ENCODE assay signal across 10 cellular contexts in genomic region chr1:31904339-31905092, GRCh38. TPM values are rescaled to one million over a fixed set of nuclear protein-coding genes. Genes with fewer than 3 reads are reported as not detected.
DNase-seq lines count a peak whose midpoint lies in the region; ATAC-seq and TF ChIP-seq lines count a peak whose summit lies in the region.
"Had no signal": no experiment of that assay in that cellular context is flagged by ENCODE, and none has a peak within 500 bp of the region (broad histone marks: within the 10 kb centered on the region; RNA-seq: fewer than 3 reads in every experiment).

No MANE protein-coding gene starts in this region.

- H4K8ac ChIP-seq in H9 (replicated peaks; ENCODE audit: insufficient read length, low read depth, low read length), result no peak overlapping the region

- DNase-seq in H9 (no peak), right cardiac atrium (peak; percentile 55 to 79 (median 73)), GDM1 (lab: John Stamatoyannopoulos, UW) (no peak), DMS53 treated with DMSO at 0.1 percent for 48 hours (lab: John Stamatoyannopoulos, UW; ENCODE audit: unreplicated experiment) (no peak), DMS79 (lab: John Stamatoyannopoulos, UW) (no peak)
- peak; percentile 28 for DNase-seq in activated CD4-positive, alpha-beta memory T cell treated with anti-CD3 and anti-CD28 coated beads for 36 hours
- DNase-seq: NCI-H1436; stimulated activated naive CD4-positive, alpha-beta T cell treated with Interleukin-2 at 50 U/mL for 16 hours had no signal

- ATAC-seq in right cardiac atrium (peak in 1 of 2 donors; percentile 43), GM21526 (IDR thresholded peaks at IDR 0.05; ENCODE audit: low FRiP score, unreplicated experiment) (no peak)

- intact Hi-C loops in activated CD4-positive, alpha-beta memory T cell treated with anti-CD3 and anti-CD28 coated beads for 36 hours (cut with micrococcal nuclease), result no loop called here
- intact Hi-C loops in right cardiac atrium (cut with DNase I), result no loop called here

- no peaks in the 10 kb centered on the region for H3K23me2 ChIP-seq in H9 (ENCODE audit: insufficient read length, low read depth, low read length, poor library complexity, severe bottlenecking)

- H3K9me3 ChIP-seq in H9 (ENCODE audit: control insufficient read depth, low read depth, low read length), result no peaks in the 10 kb centered on the region
- H3K9me3 ChIP-seq in right cardiac atrium (ENCODE audit: control insufficient read depth, low read length), result no peaks in the 10 kb centered on the region

- H3K9me3 Mint-ChIP-seq in H9, result peaks cover 5% of the 10 kb centered on the region in 2 experiments; a peak in 3 of 5 replicates
- peaks cover 4% of the 10 kb centered on the region for H3K9me3 Mint-ChIP-seq in activated CD4-positive, alpha-beta memory T cell treated with anti-CD3 and anti-CD28 coated beads for 36 hours

- no peak overlapping the region for H3K14ac ChIP-seq in H9 (ENCODE audit: insufficient read depth, low read length)

- H2AFZ ChIP-seq in H9 (ENCODE audit: low read length), result no peak overlapping the region

- H3K9ac ChIP-seq in H9 (ENCODE audit: extremely low read depth, insufficient read length, low read length), result no peak overlapping the region

- POLR2A ChIA-PET in activated CD4-positive, alpha-beta memory T cell treated with anti-CD3 and anti-CD28 coated beads for 36 hours (lab: Charles Lee), result interaction anchor here (0.6 to 1.6 kb wide), 2 partner anchors 8 to 190 kb away, joined by 3 to 6 read pairs; no protein-coding TSS in a partner anchor

- H3K4me2 ChIP-seq in H9 (ENCODE audit: insufficient read depth, insufficient read length, low read length), result no peak overlapping the region

- H3K4me3 Mint-ChIP-seq in H9, result no peak overlapping the region
- no peak overlapping the region for H3K4me3 Mint-ChIP-seq in activated CD4-positive, alpha-beta memory T cell treated with anti-CD3 and anti-CD28 coated beads for 36 hours

- H3K27ac ChIP-seq in 22Rv1 (0 out of 2 replicates have a peak overlapping the region, but pooled peaks have one; percentile 20), H9 (ENCODE audit: insufficient read length, low read depth, low read length) (no peak overlapping the region), right cardiac atrium (ENCODE audit: low read length) (no peak overlapping the region)

- peak overlapping the region; percentile 34 to 59 (median 55); a peak in 3 of 7 replicates for H3K27ac Mint-ChIP-seq in H9
- peak overlapping the region; percentile 8 for H3K27ac Mint-ChIP-seq in activated CD4-positive, alpha-beta memory T cell treated with anti-CD3 and anti-CD28 coated beads for 36 hours

- H2AK5ac ChIP-seq in H9 (ENCODE audit: insufficient read length, low read length), result no peak overlapping the region

- H3K4me1 ChIP-seq in H9 (ENCODE audit: insufficient read depth, low read length) (no peaks in the 10 kb centered on the region), right cardiac atrium (ENCODE audit: control insufficient read depth, insufficient read depth, low read length) (no peaks in the 10 kb centered on the region)

- H4K5ac ChIP-seq in H9 (ENCODE audit: insufficient read length, low read depth, low read length), result no peak overlapping the region

- no peak overlapping the region for H3K4me3 ChIP-seq in right cardiac atrium (ENCODE audit: low read length)

- no peak overlapping the region for H2BK120ac ChIP-seq in H9 (ENCODE audit: low read depth, low read length, poor library complexity, severe bottlenecking)

- H3K4ac ChIP-seq in H9 (ENCODE audit: low read depth, low read length), result no peak overlapping the region

- H4K20me1 ChIP-seq in H9 (ENCODE audit: control insufficient read depth, insufficient read depth, insufficient read length), result no peaks in the 10 kb centered on the region

- no peak overlapping the region for H3T11ph ChIP-seq in H9 (ENCODE audit: low read length)

- H3K27me3 Mint-ChIP-seq in H9 (ENCODE audit: low read depth), result peaks cover 2% of the 10 kb centered on the region; the same call in 1 of the 2 replicates
- no peaks in the 10 kb centered on the region for H3K27me3 Mint-ChIP-seq in activated CD4-positive, alpha-beta memory T cell treated with anti-CD3 and anti-CD28 coated beads for 36 hours

- H3K79me1 ChIP-seq in H9 (ENCODE audit: insufficient read depth, low read depth, low read length, poor library complexity, severe bottlenecking), result no peaks in the 10 kb centered on the region

- H2BK15ac ChIP-seq in H9 (ENCODE audit: low read depth, low read length), result no peak overlapping the region

- H3K18ac ChIP-seq in H9 (ENCODE audit: insufficient read length, low read depth, low read length), result no peak overlapping the region

- WGBS in H9 (ENCODE audit: extremely low coverage, insufficient read length, low lambda C conversion rate), result no CpG with 5 or more reads among the region's 9 CpGs
- WGBS in right cardiac atrium, result 81% methylated on average over 9 of the region's 9 CpGs

- no peak overlapping the region for H2BK5ac ChIP-seq in H9 (ENCODE audit: insufficient read length, low read length)

- no peak for TF ChIP-seq CTCF in 22Rv1 (IDR thresholded peaks at IDR 0.05)
- TF ChIP-seq CTCF in H9 (conservative IDR thresholded peaks at IDR 0.05), result no peak

- peaks cover 6 to 39% (median 32%) of the 10 kb centered on the region in 3 experiments; a peak in 5 of 7 replicates for H3K36me3 Mint-ChIP-seq in H9 (ENCODE audit: insufficient read depth in 1 of 3, low read depth in 3 of 3)
- peaks cover 32% of the 10 kb centered on the region for H3K36me3 Mint-ChIP-seq in activated CD4-positive, alpha-beta memory T cell treated with anti-CD3 and anti-CD28 coated beads for 36 hours

- H3K27me3 ChIP-seq in H9 (ENCODE audit: insufficient read depth, low read length) (no peaks in the 10 kb centered on the region), right cardiac atrium (ENCODE audit: control insufficient read depth, insufficient read depth) (no peaks in the 10 kb centered on the region)

- H2BK12ac ChIP-seq in H9 (ENCODE audit: insufficient read length, low read depth, low read length), result no peak overlapping the region

- H3K56ac ChIP-seq in H9 (ENCODE audit: insufficient read length, low read depth, low read length), result no peak overlapping the region

- CTCF ChIA-PET in activated CD4-positive, alpha-beta memory T cell treated with anti-CD3 and anti-CD28 coated beads for 36 hours (lab: Charles Lee), result interaction anchor here (1.6 to 1.7 kb wide), 2 partner anchors 59 to 60 kb away, joined by 8 read pairs; no protein-coding TSS in a partner anchor

- H3K79me2 ChIP-seq in H9 (ENCODE audit: insufficient read depth, low read length), result no peaks in the 10 kb centered on the region

- H2BK20ac ChIP-seq in H9 (ENCODE audit: low read depth, low read length, poor library complexity, severe bottlenecking), result no peak overlapping the region

- H4K91ac ChIP-seq in H9 (ENCODE audit: insufficient read length, low read depth, low read length), result no peak overlapping the region

- H3K23ac ChIP-seq in H9 (ENCODE audit: insufficient read length, low read depth, low read length), result no peak overlapping the region

- no peaks in the 10 kb centered on the region for H3K4me1 Mint-ChIP-seq in H9
- H3K4me1 Mint-ChIP-seq in activated CD4-positive, alpha-beta memory T cell treated with anti-CD3 and anti-CD28 coated beads for 36 hours (ENCODE audit: low read depth), result peaks cover 13% of the 10 kb centered on the region

RNA-seq across cellular contexts. Expression of gene PTP4A2, which starts 33.7 kb away (rescaled TPM):
- 191 and 192 TPM in 2 replicates for total RNA-seq in H9 (2021)
- 100 to 1,000 TPM; 275 to 285 TPM for total RNA-seq in activated CD4-positive, alpha-beta memory T cell treated with anti-CD3 and anti-CD28 coated beads for 36 hours
- total RNA-seq in right cardiac atrium, result 100 to 1,000 TPM; 369 to 558 (median 421) TPM
- polyA plus RNA-seq in right cardiac atrium, result 158 TPM

Comparison
In these comparisons a context has a peak if more than half of its experiments do, and no peak if none do; other contexts are left out.
1. DNase-seq: peak in activated CD4-positive, alpha-beta memory T cell treated with anti-CD3 and anti-CD28 coated beads for 36 hours (single experiment) and right cardiac atrium (3 of 3); none in H9 (single experiment), GDM1 (single experiment), DMS53 treated with DMSO at 0.1 percent for 48 hours (single experiment) and DMS79 (single experiment).